ENCODE assay signal across 8 cellular contexts in the genomic region with DNA sequence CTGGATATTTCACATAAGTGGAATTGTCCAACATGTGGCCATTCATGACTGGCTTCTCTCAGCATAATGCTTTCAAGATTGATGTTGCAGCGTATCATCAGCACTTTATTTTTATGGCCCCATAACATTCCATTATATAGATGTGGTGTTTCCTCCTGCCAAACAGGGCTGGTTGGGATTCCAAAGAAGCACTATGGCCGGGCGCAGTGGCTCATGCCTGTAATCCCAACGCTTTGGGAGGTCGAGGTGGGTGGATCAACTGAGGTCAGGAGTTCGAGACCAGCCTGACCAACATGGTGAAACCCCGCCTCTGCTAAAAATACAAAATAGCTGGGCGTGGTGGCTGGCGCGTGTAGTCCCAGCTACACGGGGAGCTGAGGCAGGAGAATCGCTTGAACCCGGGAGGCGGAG. TPM values are rescaled to one million over a fixed set of nuclear protein-coding genes. Genes with fewer than 3 reads are reported as not detected.
DNase-seq lines count a peak whose midpoint lies in the region; ATAC-seq, FAIRE-seq and TF ChIP-seq lines count a peak whose summit lies in the region.
"Not testable (repeated sequence)": the region's sequence is repeated elsewhere in the genome, so short reads cannot be mapped to it uniquely, and the experiment has no call there.

No MANE protein-coding gene starts in this region.

- not testable (repeated sequence) for H3K9me2 ChIP-seq in DOHH2 (replicated peaks; ENCODE audit: control insufficient read depth, low read length); Loucy (replicated peaks; ENCODE audit: low read depth, low read length)

- not testable (repeated sequence) for H2AFZ ChIP-seq in Loucy (ENCODE audit: low read length)

- H3K36me3 Mint-ChIP-seq in activated CD4-positive, alpha-beta T cell treated with anti-CD3 and anti-CD28 coated beads, Interleukin-2, amount 10 ng/mL, durations not matched to agents 24 days and 14 days (ENCODE audit: low read depth) = peaks cover 28% of the 10 kb centered on the region
- peaks cover 0 to 25% (median 6%) of the 10 kb centered on the region in 5 donors for H3K36me3 Mint-ChIP-seq in naive thymus-derived CD4-positive, alpha-beta T cell

- TF ChIP-seq EP300 in A549 (IDR thresholded peaks at IDR 0.05) = not testable (repeated sequence)

- FAIRE-seq in A549 (lab: Jason Lieb, UNC); small intestine (lab: Jason Lieb, UNC): not testable (repeated sequence)

- H3K4me3 Mint-ChIP-seq in activated CD4-positive, alpha-beta T cell treated with anti-CD3 and anti-CD28 coated beads, Interleukin-2, amount 10 ng/mL, durations not matched to agents 24 days and 14 days = peak overlapping the region; percentile 72
- H3K4me3 Mint-ChIP-seq in naive thymus-derived CD4-positive, alpha-beta T cell = peak overlapping the region; percentile 68 to 100 (median 98)

- ATAC-seq in A549; naive thymus-derived CD4-positive, alpha-beta T cell: not testable (repeated sequence)

- H3K9me3 Mint-ChIP-seq in activated CD4-positive, alpha-beta T cell treated with anti-CD3 and anti-CD28 coated beads, Interleukin-2, amount 10 ng/mL, durations not matched to agents 24 days and 14 days; naive thymus-derived CD4-positive, alpha-beta T cell: not testable (repeated sequence)

- not testable (repeated sequence) for TF ChIP-seq POLR2A in A549 (IDR thresholded peaks at IDR 0.05; ENCODE audit: low read length); esophagus squamous epithelium (IDR thresholded peaks at IDR 0.05)

- not testable (repeated sequence) for H3K4me3 ChIP-seq in A549; DOHH2 (ENCODE audit: low read length); Loucy (ENCODE audit: low read length, poor library complexity, severe bottlenecking); naive thymus-derived CD4-positive, alpha-beta T cell (ENCODE audit: low read length); small intestine (ENCODE audit: low read depth in 1 of 2, low read length in 2 of 2)
- peak overlapping the region; percentile 100 for H3K4me3 ChIP-seq in adipocyte (ENCODE audit: low read length)
- peak overlapping the region in 3 of 4 donors; percentile 88 to 97 (median 90) for H3K4me3 ChIP-seq in esophagus squamous epithelium

- TF ChIP-seq RAD21 in A549 (conservative IDR thresholded peaks at IDR 0.05 in 1 of 2, IDR thresholded peaks at IDR 0.05 in 1 of 2) = not testable (repeated sequence)

- H4K20me1 ChIP-seq in DOHH2 (ENCODE audit: control insufficient read depth, insufficient read depth, low read depth, low read length); Loucy (ENCODE audit: insufficient read depth, low read length, poor library complexity, severe bottlenecking): not testable (repeated sequence)

- H3K27me3 Mint-ChIP-seq in activated CD4-positive, alpha-beta T cell treated with anti-CD3 and anti-CD28 coated beads, Interleukin-2, amount 10 ng/mL, durations not matched to agents 24 days and 14 days; naive thymus-derived CD4-positive, alpha-beta T cell: not testable (repeated sequence)

- CTCF ChIA-PET in A549 (lab: Yijun Ruan, JAX); naive thymus-derived CD4-positive, alpha-beta T cell (lab: Charles Lee): not testable (repeated sequence)

- peak overlapping the region; percentile 76 for H3K9ac ChIP-seq in Loucy (ENCODE audit: low read depth, low read length, poor library complexity, severe bottlenecking)
- not testable (repeated sequence) for H3K9ac ChIP-seq in adipocyte (ENCODE audit: low read length)

- POLR2A ChIA-PET in A549 (lab: Yijun Ruan, JAX) = not testable (repeated sequence)
- POLR2A ChIA-PET in naive thymus-derived CD4-positive, alpha-beta T cell (lab: Charles Lee) = interaction anchor here (3.6 kb wide), 1 partner anchor 49 kb away, joined by 38 read pairs; a partner anchor contains a TSS

- intact Hi-C loops in activated CD4-positive, alpha-beta T cell treated with anti-CD3 and anti-CD28 coated beads, Interleukin-2, amount 10 ng/mL, durations not matched to agents 24 days and 14 days (cut with micrococcal nuclease); esophagus squamous epithelium (cut with DNase I): not testable (repeated sequence)
- intact Hi-C loops in naive thymus-derived CD4-positive, alpha-beta T cell (cut with micrococcal nuclease) = loop anchor here (5.0 kb wide), 2 partner anchors 131 to 141 kb away; a partner anchor contains a TSS

- not testable (repeated sequence) for H3K27me3 ChIP-seq in DOHH2 (ENCODE audit: control insufficient read depth, low read length); Loucy (ENCODE audit: insufficient read depth, low read length, poor library complexity, severe bottlenecking); adipocyte (replicated peaks; ENCODE audit: control insufficient read depth, insufficient read depth, low read length); esophagus squamous epithelium; naive thymus-derived CD4-positive, alpha-beta T cell (ENCODE audit: control insufficient read depth in 2 of 2, insufficient read depth in 2 of 2, low read length in 2 of 2); small intestine (ENCODE audit: control insufficient read depth in 2 of 2, insufficient read depth in 2 of 2, low read length in 2 of 2)

- H3K27ac Mint-ChIP-seq in activated CD4-positive, alpha-beta T cell treated with anti-CD3 and anti-CD28 coated beads, Interleukin-2, amount 10 ng/mL, durations not matched to agents 24 days and 14 days = not testable (repeated sequence)
- peak overlapping the region in 5 of 9 donors; percentile 43 to 94 (median 79) for H3K27ac Mint-ChIP-seq in naive thymus-derived CD4-positive, alpha-beta T cell

- H3K4me1 ChIP-seq in A549 (peaks cover 17% of the 10 kb centered on the region; the same call in 2 of the 3 replicates), DOHH2 (ENCODE audit: control insufficient read depth, low read length) (peaks cover 18% of the 10 kb centered on the region), Loucy (ENCODE audit: insufficient read depth, low read length, poor library complexity, severe bottlenecking) (peaks cover 18% of the 10 kb centered on the region), adipocyte (ENCODE audit: control insufficient read depth, insufficient read depth, low read length) (peaks cover 25% of the 10 kb centered on the region), esophagus squamous epithelium (peaks cover 17 to 37% (median 19%) of the 10 kb centered on the region in 3 donors)
- H3K4me1 ChIP-seq in naive thymus-derived CD4-positive, alpha-beta T cell (ENCODE audit: control insufficient read depth in 2 of 2, insufficient read depth in 2 of 2, low read length in 2 of 2) = peaks cover 8 to 11% of the 10 kb centered on the region in 2 donors
- not testable (repeated sequence) for H3K4me1 ChIP-seq in small intestine (ENCODE audit: control insufficient read depth in 2 of 2, insufficient read depth in 1 of 2, low read depth in 1 of 2, low read length in 1 of 2)

- not testable (repeated sequence) for H3K9me3 ChIP-seq in A549; DOHH2 (ENCODE audit: control insufficient read depth, insufficient read depth, low read length); Loucy (ENCODE audit: insufficient read depth, low read depth, low read length); adipocyte (ENCODE audit: control insufficient read depth, low read length); esophagus squamous epithelium; naive thymus-derived CD4-positive, alpha-beta T cell (ENCODE audit: control insufficient read depth in 2 of 3, low read length in 3 of 3); small intestine (ENCODE audit: control insufficient read depth, low read depth)

- H3K27ac ChIP-seq in A549 (peak overlapping the region in 1 of 2 experiments; percentile 84; a peak in 3 of 6 replicates), esophagus squamous epithelium (peak overlapping the region; percentile 85 to 96 (median 94))
- not testable (repeated sequence) for H3K27ac ChIP-seq in DOHH2 (ENCODE audit: low read depth, low read length); naive thymus-derived CD4-positive, alpha-beta T cell (ENCODE audit: low read depth, low read length); small intestine (ENCODE audit: low read depth in 1 of 2, low read length in 1 of 2)

- H3K79me2 ChIP-seq in DOHH2 (ENCODE audit: control insufficient read depth, low read length) (peaks cover 28% of the 10 kb centered on the region), Loucy (ENCODE audit: insufficient read depth, low read length) (peaks cover 26% of the 10 kb centered on the region)

- H3F3A ChIP-seq in DOHH2 (ENCODE audit: control insufficient read depth, insufficient read depth) = peaks cover 11% of the 10 kb centered on the region; the same call in 1 of the 2 replicates
- not testable (repeated sequence) for H3F3A ChIP-seq in Loucy (ENCODE audit: low read depth)

- not testable (repeated sequence) for TF ChIP-seq CTCF in A549 (IDR thresholded peaks at IDR 0.05); DOHH2 (IDR thresholded peaks at IDR 0.05; ENCODE audit: low read depth, low read length, poor library complexity, severe bottlenecking); Loucy (conservative IDR thresholded peaks at IDR 0.05; ENCODE audit: low read length); esophagus squamous epithelium (IDR thresholded peaks at IDR 0.05)

- H3K4me2 ChIP-seq in A549 (peak overlapping the region; percentile 89; the same call in 2 of the 3 replicates), DOHH2 (ENCODE audit: low read length) (peak overlapping the region; percentile 87), Loucy (ENCODE audit: low read depth, low read length, poor library complexity, severe bottlenecking) (peak overlapping the region; percentile 74)

- peaks cover 17% of the 10 kb centered on the region for H3K4me1 Mint-ChIP-seq in activated CD4-positive, alpha-beta T cell treated with anti-CD3 and anti-CD28 coated beads, Interleukin-2, amount 10 ng/mL, durations not matched to agents 24 days and 14 days
- H3K4me1 Mint-ChIP-seq in naive thymus-derived CD4-positive, alpha-beta T cell = peaks cover 0 to 28% (median 22%) of the 10 kb centered on the region in 7 donors

- 89% methylated on average over 14 of the region's 14 CpGs for WGBS in A549 (ENCODE audit: missing lambda C conversion rate)
- WGBS in esophagus squamous epithelium, 2 donors = 27 to 42% methylated on average over 1 to 8 of the region's 14 CpGs
- WGBS in small intestine, 3 donors = 15 to 46% (median 41%) methylated on average over 14 of the region's 14 CpGs

- H3K36me3 ChIP-seq in DOHH2 (ENCODE audit: control insufficient read depth, low read length) (peaks cover 35% of the 10 kb centered on the region), Loucy (ENCODE audit: insufficient read depth, low read length) (peaks cover 32% of the 10 kb centered on the region; the same call in 1 of the 2 replicates), adipocyte (ENCODE audit: control insufficient read depth, insufficient read depth, low read length, severe bottlenecking) (peaks cover 12% of the 10 kb centered on the region), esophagus squamous epithelium (peaks cover 0 to 41% (median 7%) of the 10 kb centered on the region in 3 donors)
- peaks cover 0 to 36% (median 0%) of the 10 kb centered on the region in 3 experiments for H3K36me3 ChIP-seq in naive thymus-derived CD4-positive, alpha-beta T cell (ENCODE audit: control insufficient read depth in 2 of 3, insufficient read depth in 3 of 3, low read length in 3 of 3)
- not testable (repeated sequence) for H3K36me3 ChIP-seq in small intestine (ENCODE audit: control insufficient read depth in 2 of 2, insufficient read depth in 2 of 2, low read length in 2 of 2)

- DNase-seq in A549 (ENCODE audit: low read depth in 1 of 2, low spot score in 1 of 2); activated CD4-positive, alpha-beta T cell treated with anti-CD3 and anti-CD28 coated beads, Interleukin-2, amount 10 ng/mL, durations not matched to agents 24 days and 14 days; adipocyte (ENCODE audit: low read depth); esophagus squamous epithelium (lab: John Stamatoyannopoulos, UW); naive thymus-derived CD4-positive, alpha-beta T cell: not testable (repeated sequence)
- peak; percentile 27 for DNase-seq in small intestine

RNA-seq across cellular contexts. Expression of a gene that starts 1.1 kb away (rescaled TPM):
- polyA plus RNA-seq in A549 (2011; rRNA removed) (41.2 and 49.2 TPM in 2 replicates), A549 (2017; fragmentation: RNase III; extraction: RNeasy Plus Mini Kit Qiagen cat#74134 plus additional on column Dnase treatment) (30.2 to 31.5 TPM (median 30.3 TPM) in 3 replicates), small intestine (10 to 100 TPM; 17.8 to 21.2 (median 21.0) TPM)
- 17.0 and 19.6 TPM in 2 replicates for polyA plus RNA-seq in A549 (2012; cell fraction: cytosol; rRNA removed)
- 16.7 and 20.8 TPM in 2 replicates for polyA plus RNA-seq in A549 (2012; cell fraction: nucleus; rRNA removed)
- polyA minus RNA-seq in A549 (2011; rRNA and poly(A)+ RNA removed) = 43.4 and 47.1 TPM in 2 replicates
- total RNA-seq in activated CD4-positive, alpha-beta T cell treated with anti-CD3 and anti-CD28 coated beads, Interleukin-2, amount 10 ng/mL, durations not matched to agents 24 days and 14 days = 53.3 and 54.1 TPM in 2 replicates
- 10 to 100 TPM; 21.4 to 31.2 (median 24.4) TPM for total RNA-seq in esophagus squamous epithelium
- 10 to 100 TPM; 14.2 to 46.5 (median 30.5) TPM for total RNA-seq in naive thymus-derived CD4-positive, alpha-beta T cell
- 10 to 100 TPM; 21.2 to 34.5 TPM for polyA plus RNA-seq in naive thymus-derived CD4-positive, alpha-beta T cell

RNA-seq across cellular contexts. Expression of a gene that starts 47.6 kb away (rescaled TPM):
- polyA plus RNA-seq in A549 (2011; rRNA removed) (22.9 and 24.7 TPM in 2 replicates), A549 (2017; fragmentation: RNase III; extraction: RNeasy Plus Mini Kit Qiagen cat#74134 plus additional on column Dnase treatment) (29.6 to 32.0 TPM (median 30.5 TPM) in 3 replicates), small intestine (10 to 100 TPM in 1 of 3 donors, 1 to 10 TPM in 2; 4.0 to 17.8 (median 5.9) TPM)
- 23.0 and 24.6 TPM in 2 replicates for polyA plus RNA-seq in A549 (2012; cell fraction: cytosol; rRNA removed)
- polyA plus RNA-seq in A549 (2012; cell fraction: nucleus; rRNA removed) = 74.3 and 90.1 TPM in 2 replicates
- polyA minus RNA-seq in A549 (2011; rRNA and poly(A)+ RNA removed) = 13.6 and 14.4 TPM in 2 replicates
- 60.8 and 64.8 TPM in 2 replicates for total RNA-seq in activated CD4-positive, alpha-beta T cell treated with anti-CD3 and anti-CD28 coated beads, Interleukin-2, amount 10 ng/mL, durations not matched to agents 24 days and 14 days
- 10 to 100 TPM; 13.2 to 28.0 (median 19.8) TPM for total RNA-seq in esophagus squamous epithelium
- total RNA-seq in naive thymus-derived CD4-positive, alpha-beta T cell = 10 to 100 TPM; 25.0 to 52.8 (median 30.2) TPM
- polyA plus RNA-seq in naive thymus-derived CD4-positive, alpha-beta T cell = 10 to 100 TPM; 15.7 to 28.8 TPM

RNA-seq across cellular contexts. Expression of a gene that starts 49.0 kb away (rescaled TPM):
- polyA plus RNA-seq in A549 (2011; rRNA removed) = 122 and 144 TPM in 2 replicates
- polyA plus RNA-seq in A549 (2012; cell fraction: cytosol; rRNA removed) = 69.1 and 77.6 TPM in 2 replicates
- polyA plus RNA-seq in A549 (2012; cell fraction: nucleus; rRNA removed) = 1,381 and 1,390 TPM in 2 replicates
- 104 to 128 TPM (median 107 TPM) in 3 replicates for polyA plus RNA-seq in A549 (2017; fragmentation: RNase III; extraction: RNeasy Plus Mini Kit Qiagen cat#74134 plus additional on column Dnase treatment)
- polyA minus RNA-seq in A549 (2011; rRNA and poly(A)+ RNA removed) = 412 and 415 TPM in 2 replicates
- 240 and 249 TPM in 2 replicates for total RNA-seq in activated CD4-positive, alpha-beta T cell treated with anti-CD3 and anti-CD28 coated beads, Interleukin-2, amount 10 ng/mL, durations not matched to agents 24 days and 14 days
- total RNA-seq in esophagus squamous epithelium = 100 to 1,000 TPM in 3 of 4 donors, 10 to 100 TPM in 1; 97.8 to 233 (median 160) TPM
- 100 to 1,000 TPM; 336 to 433 (median 375) TPM for total RNA-seq in naive thymus-derived CD4-positive, alpha-beta T cell
- polyA plus RNA-seq in naive thymus-derived CD4-positive, alpha-beta T cell = 100 to 1,000 TPM in 1 of 2 donors, 10 to 100 TPM in 1; 46.6 to 156 TPM
- 100 to 1,000 TPM in 2 of 3 donors, 10 to 100 TPM in 1; 98.1 to 154 (median 150) TPM for polyA plus RNA-seq in small intestine
